Comparison of ENCODE assay signal across 27 cellular contexts in the genomic region with DNA sequence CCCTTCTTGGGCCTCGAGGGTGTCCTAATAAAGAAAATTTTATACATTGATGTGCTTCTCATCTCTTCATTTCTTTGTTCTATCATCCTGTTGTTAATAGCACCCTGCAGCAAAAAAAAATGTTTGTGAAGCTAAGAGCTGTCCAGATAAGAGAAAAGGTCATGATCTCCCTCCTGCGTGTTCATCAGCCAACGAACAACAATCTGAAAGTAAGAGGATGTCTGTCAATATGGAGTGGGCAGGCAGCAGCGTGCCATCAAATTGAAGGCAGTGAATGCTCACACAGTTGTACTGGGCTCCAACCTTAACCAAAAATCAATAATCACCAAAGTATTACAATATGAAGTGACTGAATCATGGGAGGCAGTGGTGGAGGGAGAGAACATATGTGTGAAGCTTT.
"Had no signal": no experiment of that assay in that cellular context is flagged by ENCODE, and none has a peak within 500 bp of the region (broad histone marks: within the 10 kb centered on the region; RNA-seq: fewer than 3 reads in every experiment).

No MANE protein-coding gene starts in this region.

- H3K36me3 Mint-ChIP-seq: activated CD4-positive, alpha-beta memory T cell treated with anti-CD3 and anti-CD28 coated beads for 36 hours; activated naive CD4-positive, alpha-beta T cell treated with anti-CD3 and anti-CD28 coated beads, Interleukin-2, amount 50 U/mL, for 72 hours; brain had no signal

- ATAC-seq: activated naive CD4-positive, alpha-beta T cell treated with anti-CD3 and anti-CD28 coated beads, Interleukin-2, amount 50 U/mL, for 72 hours; activated naive CD8-positive, alpha-beta T cell treated with anti-CD3 and anti-CD28 coated beads, Interleukin-2, amount 50 U/mL, for 24 hours; activated T-cell treated with anti-CD3 and anti-CD28 coated beads, Interleukin-2, amount 50 U/mL, for 4 hours; T-helper 17 cell; WTC11 had no signal

- H3K27ac Mint-ChIP-seq: activated CD4-positive, alpha-beta memory T cell treated with anti-CD3 and anti-CD28 coated beads for 36 hours; activated naive CD4-positive, alpha-beta T cell treated with anti-CD3 and anti-CD28 coated beads, Interleukin-2, amount 50 U/mL, for 72 hours; activated naive CD8-positive, alpha-beta T cell treated with anti-CD3 and anti-CD28 coated beads, Interleukin-2, amount 50 U/mL, for 24 hours; T-helper 17 cell; WTC11 had no signal

- H3K27ac ChIP-seq: ascending aorta, cardiac muscle cell had no signal

- H3K36me3 ChIP-seq: ascending aorta, cardiac muscle cell had no signal

- H3K4me3 Mint-ChIP-seq: activated CD4-positive, alpha-beta memory T cell treated with anti-CD3 and anti-CD28 coated beads for 36 hours; activated naive CD8-positive, alpha-beta T cell treated with anti-CD3 and anti-CD28 coated beads, Interleukin-2, amount 50 U/mL, for 24 hours; activated T-cell treated with anti-CD3 and anti-CD28 coated beads, Interleukin-2, amount 50 U/mL, for 4 hours; brain; T-helper 17 cell; WTC11 had no signal

- H3K4me1 ChIP-seq: ascending aorta had no signal

- H3K27me3 ChIP-seq: ascending aorta, cardiac muscle cell had no signal

- H3K9me3 Mint-ChIP-seq: activated T-cell treated with anti-CD3 and anti-CD28 coated beads, Interleukin-2, amount 50 U/mL, for 4 hours had no signal

- H3K9me3 ChIP-seq: ascending aorta had no signal

- H3K4me1 Mint-ChIP-seq: activated naive CD8-positive, alpha-beta T cell treated with anti-CD3 and anti-CD28 coated beads, Interleukin-2, amount 50 U/mL, for 24 hours; T-helper 17 cell had no signal

- H3K4me3 ChIP-seq: ascending aorta, cardiac muscle cell had no signal

- DNase-seq: activated CD4-positive, alpha-beta memory T cell treated with anti-CD3 and anti-CD28 coated beads for 36 hours; activated CD4-positive, alpha-beta T cell treated with anti-CD3 and anti-CD28 coated beads for 48 hours; activated CD4-positive, CD25-positive, alpha-beta regulatory T cell treated with anti-CD3 and anti-CD28 coated beads, Interleukin-2, amount 50 U/mL, for 72 hours; activated CD8-positive, alpha-beta memory T cell treated with anti-CD3 and anti-CD28 coated beads for 24 hours; activated effector memory CD4-positive, alpha-beta T cell treated with anti-CD3 and anti-CD28 coated beads, Interleukin-2, amount 50 U/mL, for 16 hours; activated naive CD4-positive, alpha-beta T cell treated with Interleukin-2 at 50 U/mL for 16 hours; activated naive CD8-positive, alpha-beta T cell treated with anti-CD3 and anti-CD28 coated beads, Interleukin-2, amount 50 U/mL, for 24 hours; activated T-cell treated with anti-CD3 and anti-CD28 coated beads, Interleukin-2, amount 50 U/mL, for 4 hours; amniotic stem cell; Kasumi-1; KBM-7; NCI-H1436; NCI-H187 treated with DMSO at 0.1 percent for 48 hours; NCI-H2081 treated with DMSO at 0.1 percent for 48 hours; NCI-H2171 treated with DMSO at 0.1 percent for 48 hours; NCI-H226; NCI-H82; NK-92 treated with Interleukin-12 subunit alpha and Interleukin-12 subunit beta, amount 100 ng/mL, for 24 hours; OCI-M1; SHP77; T-helper 17 cell; T-helper 9 cell had no signal

- H3K27me3 Mint-ChIP-seq: activated naive CD8-positive, alpha-beta T cell treated with anti-CD3 and anti-CD28 coated beads, Interleukin-2, amount 50 U/mL, for 24 hours had no signal
